ENCODE assay signal across 22 cellular contexts in genomic region chr7:26683277-26683676, GRCh38.
"Had no signal": no experiment of that assay in that cellular context is flagged by ENCODE, and none has a peak within 500 bp of the region (broad histone marks: within the 10 kb centered on the region; RNA-seq: fewer than 3 reads in every experiment).

No MANE protein-coding gene starts in this region.

- H3K36me3 ChIP-seq: ovary, sigmoid colon, stomach, thyroid gland, vagina had no signal

- H3K27ac Mint-ChIP-seq: effector memory CD8-positive, alpha-beta T cell; naive thymus-derived CD4-positive, alpha-beta T cell; stimulated activated effector memory CD8-positive, alpha-beta T cell treated with anti-CD3 and anti-CD28 coated beads, Interleukin-12 subunit alpha, Interleukin-12 subunit beta, amount 100 ng/mL, for 72 hours had no signal

- H3K9me3 ChIP-seq: ovary, psoas muscle, sigmoid colon, stomach, thyroid gland, vagina had no signal

- DNase-seq: cortex of kidney; effector memory CD8-positive, alpha-beta T cell; head of caudate nucleus; left ventricle myocardium superior; mesenchymal stem cell; midbrain; naive thymus-derived CD4-positive, alpha-beta T cell; occipital lobe; ovary; posterior cingulate gyrus; psoas muscle; right cardiac atrium; sigmoid colon; stimulated activated CD4-positive, alpha-beta T cell treated with anti-CD3 and anti-CD28 coated beads, Interleukin-2, amount 100 ng/mL, for 24 hours; stimulated activated CD4-positive, alpha-beta T cell treated with anti-CD3 and anti-CD28 coated beads, Interleukin-4, amount 100 ng/mL, for 24 hours; stimulated activated naive CD4-positive, alpha-beta T cell treated with Interleukin-2 at 50 U/mL for 16 hours; stomach; thyroid gland; trophoblast cell had no signal

- H3K4me3 Mint-ChIP-seq: effector memory CD8-positive, alpha-beta T cell; naive thymus-derived CD4-positive, alpha-beta T cell; stimulated activated effector memory CD8-positive, alpha-beta T cell treated with anti-CD3 and anti-CD28 coated beads, Interleukin-12 subunit alpha, Interleukin-12 subunit beta, amount 100 ng/mL, for 72 hours had no signal

- H3K4me1 Mint-ChIP-seq: naive thymus-derived CD4-positive, alpha-beta T cell; stimulated activated effector memory CD8-positive, alpha-beta T cell treated with anti-CD3 and anti-CD28 coated beads, Interleukin-12 subunit alpha, Interleukin-12 subunit beta, amount 100 ng/mL, for 72 hours had no signal

- H3K27me3 ChIP-seq: ovary, sigmoid colon, stomach, thyroid gland, vagina had no signal

- H3K9me3 Mint-ChIP-seq: effector memory CD8-positive, alpha-beta T cell; naive thymus-derived CD4-positive, alpha-beta T cell; stimulated activated effector memory CD8-positive, alpha-beta T cell treated with anti-CD3 and anti-CD28 coated beads, Interleukin-12 subunit alpha, Interleukin-12 subunit beta, amount 100 ng/mL, for 72 hours had no signal

- H3K4me1 ChIP-seq: psoas muscle, thyroid gland, vagina had no signal

- H3K36me3 Mint-ChIP-seq: naive thymus-derived CD4-positive, alpha-beta T cell; stimulated activated effector memory CD8-positive, alpha-beta T cell treated with anti-CD3 and anti-CD28 coated beads, Interleukin-12 subunit alpha, Interleukin-12 subunit beta, amount 100 ng/mL, for 72 hours had no signal

- H3K4me3 ChIP-seq: lung, ovary, psoas muscle, sigmoid colon, stomach, thyroid gland, vagina had no signal

- ATAC-seq: effector memory CD8-positive, alpha-beta T cell; left ventricle myocardium superior; naive thymus-derived CD4-positive, alpha-beta T cell; psoas muscle; right cardiac atrium; stimulated activated effector memory CD8-positive, alpha-beta T cell treated with anti-CD3 and anti-CD28 coated beads, Interleukin-12 subunit alpha, Interleukin-12 subunit beta, amount 100 ng/mL, for 72 hours had no signal

- H3K27me3 Mint-ChIP-seq: effector memory CD8-positive, alpha-beta T cell had no signal
